ENCODE assay signal across 8 cellular contexts in the genomic region with DNA sequence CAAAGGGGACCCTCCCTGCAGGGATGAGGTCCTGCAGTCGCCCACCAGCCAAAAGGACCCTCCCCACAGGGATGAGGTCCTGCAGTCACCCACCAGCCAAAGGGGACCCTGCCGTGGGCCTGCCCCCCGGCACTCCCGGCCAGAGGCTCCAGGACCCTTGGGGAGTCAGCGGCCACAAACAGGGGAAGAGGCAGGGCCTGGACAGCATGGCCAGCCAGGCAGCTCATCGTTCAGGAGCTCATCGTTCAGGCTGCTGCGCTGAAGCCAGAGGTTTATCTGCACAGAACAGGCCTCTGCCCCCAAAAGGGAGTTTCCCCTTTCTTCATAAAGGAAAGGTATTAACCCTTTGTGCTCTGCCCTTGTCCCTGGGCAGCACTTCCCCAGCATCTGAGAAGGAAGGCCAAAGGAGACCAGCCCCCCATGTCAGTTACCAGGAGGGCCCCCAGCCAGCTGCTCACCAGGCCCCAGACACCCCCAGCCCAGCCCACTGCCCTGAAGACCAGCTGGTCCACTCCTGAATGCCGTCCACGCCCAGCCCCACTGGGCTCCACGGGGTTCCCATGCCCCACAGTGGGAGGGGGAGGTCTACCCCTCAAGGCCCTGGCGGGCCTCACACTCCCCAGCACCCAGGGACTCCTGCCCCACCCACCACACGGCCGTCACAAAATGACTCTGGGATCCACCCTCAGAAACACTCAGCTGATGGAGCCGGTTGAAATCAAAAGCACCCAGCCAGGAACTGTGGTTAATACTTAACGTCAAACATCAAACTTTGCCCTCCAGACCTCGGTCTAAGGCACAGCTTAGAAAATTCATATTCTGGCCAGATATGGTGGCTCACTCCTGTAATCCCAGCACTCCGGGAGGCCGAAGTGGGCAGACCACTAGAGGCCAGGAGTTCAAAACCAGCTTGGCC. TPM values are rescaled to one million over a fixed set of nuclear protein-coding genes. Genes with fewer than 3 reads are reported as not detected.
A peak's percentile ranks its signal among the peaks of the same experiment; 100 is the strongest.
DNase-seq lines count a peak whose midpoint lies in the region; ATAC-seq and TF ChIP-seq lines count a peak whose summit lies in the region.

No MANE protein-coding gene starts in this region.

- H3K36me3 ChIP-seq in testis (ENCODE audit: low read depth, missing control alignments) (no peaks in the 10 kb centered on the region), uterus (no peaks in the 10 kb centered on the region)

- in situ Hi-C loops in Caki2 (cut with HindIII; ENCODE audit: low pct_unique_long_range_greater_than_20kb, low sequenced_read_pairs): no loop called here

- H3K27ac ChIP-seq in testis: peak overlapping the region; percentile 51 to 55
- H3K27ac ChIP-seq in uterus: no peak overlapping the region

- peak; percentile 40 for ATAC-seq in HG02973 (IDR thresholded peaks at IDR 0.05; ENCODE audit: unreplicated experiment)

- no peak for TF ChIP-seq CTCF in fibroblast of villous mesenchyme (IDR thresholded peaks at IDR 0.05; ENCODE audit: insufficient read depth, low read depth, low read length)
- no peak for TF ChIP-seq CTCF in testis (IDR thresholded peaks at IDR 0.05)
- TF ChIP-seq CTCF in uterus (IDR thresholded peaks at IDR 0.05): no peak

- DNase-seq in Caki2 (ENCODE audit: low read depth) (peak; percentile 62), fibroblast of villous mesenchyme (ENCODE audit: low read depth) (peak; percentile 27), testis (no peak), uterus (no peak), NCI-H748 treated with DMSO at 0.1 percent for 48 hours (lab: John Stamatoyannopoulos, UW) (no peak), DMS79 (lab: John Stamatoyannopoulos, UW) (no peak)
- peak; percentile 61 for DNase-seq in activated CD4-positive, alpha-beta T cell treated with anti-CD3 and anti-CD28 coated beads for 48 hours

- no peaks in the 10 kb centered on the region for H3K27me3 ChIP-seq in testis
- no peaks in the 10 kb centered on the region for H3K27me3 ChIP-seq in uterus

- H3K4me1 ChIP-seq in testis (peaks cover 84% of the 10 kb centered on the region), uterus (peaks cover 5 to 11% of the 10 kb centered on the region in 2 donors)

- intact Hi-C loops in testis (cut with DNase I; ENCODE audit: low total_unique reads): no loop called here
- intact Hi-C loops in uterus (cut with DNase I; ENCODE audit: low total_unique reads): no loop called here

- H3K4me3 ChIP-seq in fibroblast of villous mesenchyme (ENCODE audit: low read depth, low read length) (no peak overlapping the region), testis (no peak overlapping the region), uterus (no peak overlapping the region)

- WGBS in testis, 2 donors: 59 to 69% methylated on average over 10 to 19 of the region's 19 CpGs

- TF ChIP-seq POLR2A in testis (IDR thresholded peaks at IDR 0.05) (no peak), uterus (IDR thresholded peaks at IDR 0.05) (no peak)

- no peaks in the 10 kb centered on the region for H3K9me3 ChIP-seq in testis
- no peaks in the 10 kb centered on the region for H3K9me3 ChIP-seq in uterus

RNA-seq across cellular contexts. Expression of a gene that starts 6.3 kb away (rescaled TPM):
- 34.2 and 45.8 TPM in 2 replicates for total RNA-seq in Caki2 (2014; rRNA removed; shearing (Covaris generic); ENCODE audit: low replicate concordance)
- total RNA-seq in fibroblast of villous mesenchyme (9.5 and 12.9 TPM in 2 replicates), testis (100 to 1,000 TPM; 168 to 212 TPM), uterus (10 to 100 TPM in 3 of 4 donors, 1 to 10 TPM in 1; 4.6 to 49.8 (median 15.8) TPM)
- 73.2 TPM for polyA plus RNA-seq in testis (ENCODE audit: insufficient read depth, low read depth, low replicate concordance)

Comparison
In these comparisons a context has a peak if more than half of its experiments do, and no peak if none do; other contexts are left out.
1. DNase-seq: peak in Caki2 (single experiment), activated CD4-positive, alpha-beta T cell treated with anti-CD3 and anti-CD28 coated beads for 48 hours (single experiment) and fibroblast of villous mesenchyme (single experiment); none in testis (single experiment), uterus (0 of 2), NCI-H748 treated with DMSO at 0.1 percent for 48 hours (single experiment) and DMS79 (single experiment).
2. H3K27ac ChIP-seq: peak in testis (2 of 2); none in uterus (0 of 2).